ENCODE assay signal across 8 cellular contexts in genomic region chr3:104604326-104605010, GRCh38.
DNase-seq lines count a peak whose midpoint lies in the region; FAIRE-seq and TF ChIP-seq lines count a peak whose summit lies in the region.
"Had no signal": no experiment of that assay in that cellular context is flagged by ENCODE, and none has a peak within 500 bp of the region (broad histone marks: within the 10 kb centered on the region; RNA-seq: fewer than 3 reads in every experiment).

No MANE protein-coding gene starts in this region.

- H3K4me3 Mint-ChIP-seq in endothelial cell (ENCODE audit: unreplicated experiment) = no peak overlapping the region

- TF ChIP-seq CTCF in endothelial cell (IDR thresholded peaks at IDR 0.05; ENCODE audit: unreplicated experiment) = no peak

- no peaks in the 10 kb centered on the region for H3K36me3 Mint-ChIP-seq in endothelial cell (ENCODE audit: low read depth, unreplicated experiment)

- FAIRE-seq in urothelium cell line (lab: Jason Lieb, UNC) = no peak

- H3K9me3 Mint-ChIP-seq in endothelial cell (ENCODE audit: unreplicated experiment) = no peaks in the 10 kb centered on the region

- peaks cover 7% of the 10 kb centered on the region for H3K4me1 Mint-ChIP-seq in endothelial cell (ENCODE audit: unreplicated experiment)

- H3K27me3 Mint-ChIP-seq in endothelial cell (ENCODE audit: unreplicated experiment) = no peaks in the 10 kb centered on the region

- DNase-seq in H4 (ENCODE audit: low spot score) (peak; percentile 20), NCI-H526 treated with DMSO at 0.1 percent for 48 hours (lab: John Stamatoyannopoulos, UW) (peak; percentile 11), endothelial cell (ENCODE audit: low spot score) (no peak), pons (ENCODE audit: low spot score) (peak; percentile 26), urothelium cell line (ENCODE audit: low spot score) (no peak)
- DNase-seq in effector CD4-positive, alpha-beta T cell = no peak
- DNase-seq in activated CD4-positive, alpha-beta T cell treated with anti-CD3 and anti-CD28 coated beads for 48 hours = no peak
- DNase-seq: uterus had no signal

- peak overlapping the region; percentile 13 for H3K27ac Mint-ChIP-seq in endothelial cell (ENCODE audit: unreplicated experiment)

Comparison
In these comparisons a context has a peak if more than half of its experiments do, and no peak if none do; other contexts are left out.
1. DNase-seq: peak in H4 (single experiment), NCI-H526 treated with DMSO at 0.1 percent for 48 hours (single experiment) and pons (single experiment); none in endothelial cell (single experiment), effector CD4-positive, alpha-beta T cell (single experiment), urothelium cell line (single experiment) and activated CD4-positive, alpha-beta T cell treated with anti-CD3 and anti-CD28 coated beads for 48 hours (single experiment).